In genomic region chr2:209525834-209526281, GRCh38 we compare ENCODE assay signal across 8 cellular contexts.
A peak's percentile ranks its signal among the peaks of the same experiment; 100 is the strongest.
DNase-seq lines count a peak whose midpoint lies in the region; ATAC-seq and TF ChIP-seq lines count a peak whose summit lies in the region.

No MANE protein-coding gene starts in this region.

- H3K27ac Mint-ChIP-seq in activated naive CD4-positive, alpha-beta T cell treated with anti-CD3 and anti-CD28 coated beads, Interleukin-2, amount 50 U/mL, for 24 hours: no peak overlapping the region
- no peak overlapping the region for H3K27ac Mint-ChIP-seq in activated naive CD4-positive, alpha-beta T cell treated with anti-CD3 and anti-CD28 coated beads for 36 hours
- H3K27ac Mint-ChIP-seq in endothelial cell (ENCODE audit: unreplicated experiment): no peak overlapping the region

- DNase-seq in activated naive CD4-positive, alpha-beta T cell treated with anti-CD3 and anti-CD28 coated beads for 36 hours: no peak
- DNase-seq in RWPE2 (ENCODE audit: low spot score): no peak
- no peak for DNase-seq in heart right ventricle
- no peak for DNase-seq in upper lobe of left lung
- DNase-seq in endothelial cell (ENCODE audit: low spot score): no peak
- no peak for DNase-seq in head of caudate nucleus
- DNase-seq in left colon: no peak

- no peak for TF ChIP-seq POLR2A in upper lobe of left lung (IDR thresholded peaks at IDR 0.05)

- peak; percentile 88 for ATAC-seq in RWPE2 (ENCODE audit: low read depth)
- peak in 6 of 8 donors; percentile 51 to 86 (median 76) for ATAC-seq in heart right ventricle
- peak in 1 of 2 donors; percentile 78 for ATAC-seq in upper lobe of left lung (ENCODE audit: low FRiP score in 2 of 2)
- ATAC-seq in left colon: no peak

- no peaks in the 10 kb centered on the region for H3K9me3 Mint-ChIP-seq in activated naive CD4-positive, alpha-beta T cell treated with anti-CD3 and anti-CD28 coated beads, Interleukin-2, amount 50 U/mL, for 24 hours
- H3K9me3 Mint-ChIP-seq in activated naive CD4-positive, alpha-beta T cell treated with anti-CD3 and anti-CD28 coated beads for 36 hours: no peaks in the 10 kb centered on the region
- no peaks in the 10 kb centered on the region for H3K9me3 Mint-ChIP-seq in endothelial cell (ENCODE audit: unreplicated experiment)

- H3K27me3 Mint-ChIP-seq in activated naive CD4-positive, alpha-beta T cell treated with anti-CD3 and anti-CD28 coated beads, Interleukin-2, amount 50 U/mL, for 24 hours: no peaks in the 10 kb centered on the region
- H3K27me3 Mint-ChIP-seq in activated naive CD4-positive, alpha-beta T cell treated with anti-CD3 and anti-CD28 coated beads for 36 hours (ENCODE audit: low read depth): no peaks in the 10 kb centered on the region
- H3K27me3 Mint-ChIP-seq in endothelial cell (ENCODE audit: unreplicated experiment): no peaks in the 10 kb centered on the region

- intact Hi-C loops in activated naive CD4-positive, alpha-beta T cell treated with anti-CD3 and anti-CD28 coated beads for 36 hours (cut with micrococcal nuclease): no loop called here
- intact Hi-C loops in heart right ventricle (cut with DNase I): no loop called here
- intact Hi-C loops in head of caudate nucleus (cut with DNase I): no loop called here
- intact Hi-C loops in left colon (cut with DNase I, micrococcal nuclease): no loop called here

- CTCF ChIA-PET in activated naive CD4-positive, alpha-beta T cell treated with anti-CD3 and anti-CD28 coated beads for 36 hours (lab: Charles Lee): interaction anchor here (0.6 kb wide), 1 partner anchor 228 kb away, joined by 4 read pairs; no protein-coding TSS in a partner anchor

- TF ChIP-seq CTCF in RWPE2 (IDR thresholded peaks at IDR 0.05; ENCODE audit: poor library complexity, severe bottlenecking) (no peak), heart right ventricle (IDR thresholded peaks at IDR 0.05) (no peak), upper lobe of left lung (IDR thresholded peaks at IDR 0.05) (no peak), endothelial cell (IDR thresholded peaks at IDR 0.05; ENCODE audit: unreplicated experiment) (no peak)

- H3K4me1 ChIP-seq in RWPE2 (ENCODE audit: insufficient read depth, poor library complexity, severe bottlenecking) (peaks cover 14% of the 10 kb centered on the region), heart right ventricle (peaks cover 3 to 36% (median 25%) of the 10 kb centered on the region in 9 donors), upper lobe of left lung (peaks cover 0 to 17% (median 4%) of the 10 kb centered on the region in 4 donors)

- no peaks in the 10 kb centered on the region for H3K36me3 ChIP-seq in RWPE2 (ENCODE audit: low read depth)
- no peaks in the 10 kb centered on the region for H3K36me3 ChIP-seq in heart right ventricle
- H3K36me3 ChIP-seq in upper lobe of left lung: no peaks in the 10 kb centered on the region

- no peak for TF ChIP-seq EP300 in upper lobe of left lung (IDR thresholded peaks at IDR 0.05)

- H3K9me3 ChIP-seq in RWPE2 (ENCODE audit: severe bottlenecking): no peaks in the 10 kb centered on the region
- no peaks in the 10 kb centered on the region for H3K9me3 ChIP-seq in heart right ventricle
- no peaks in the 10 kb centered on the region for H3K9me3 ChIP-seq in upper lobe of left lung

- H3K36me3 Mint-ChIP-seq in activated naive CD4-positive, alpha-beta T cell treated with anti-CD3 and anti-CD28 coated beads, Interleukin-2, amount 50 U/mL, for 24 hours: no peaks in the 10 kb centered on the region
- H3K36me3 Mint-ChIP-seq in activated naive CD4-positive, alpha-beta T cell treated with anti-CD3 and anti-CD28 coated beads for 36 hours (ENCODE audit: low read depth): no peaks in the 10 kb centered on the region
- no peaks in the 10 kb centered on the region for H3K36me3 Mint-ChIP-seq in endothelial cell (ENCODE audit: low read depth, unreplicated experiment)

- H3K27me3 ChIP-seq in RWPE2 (ENCODE audit: insufficient read depth, poor library complexity, severe bottlenecking) (no peaks in the 10 kb centered on the region), heart right ventricle (no peaks in the 10 kb centered on the region), upper lobe of left lung (no peaks in the 10 kb centered on the region)

- H3K27ac ChIP-seq in RWPE2 (ENCODE audit: poor library complexity, severe bottlenecking) (peak overlapping the region; percentile 47), heart right ventricle (peak overlapping the region; percentile 21 to 83 (median 64)), upper lobe of left lung (peak overlapping the region; percentile 27 to 68 (median 52))

- H3K4me3 ChIP-seq in RWPE2 (ENCODE audit: severe bottlenecking): no peak overlapping the region
- peak overlapping the region in 6 of 10 donors; percentile 29 to 46 (median 34) for H3K4me3 ChIP-seq in heart right ventricle
- H3K4me3 ChIP-seq in upper lobe of left lung: peak overlapping the region in 1 of 4 donors; percentile 20

- peaks cover 19% of the 10 kb centered on the region for H3K4me1 Mint-ChIP-seq in activated naive CD4-positive, alpha-beta T cell treated with anti-CD3 and anti-CD28 coated beads, Interleukin-2, amount 50 U/mL, for 24 hours
- H3K4me1 Mint-ChIP-seq in activated naive CD4-positive, alpha-beta T cell treated with anti-CD3 and anti-CD28 coated beads for 36 hours (ENCODE audit: low read depth): peaks cover 19% of the 10 kb centered on the region
- H3K4me1 Mint-ChIP-seq in endothelial cell (ENCODE audit: unreplicated experiment): no peaks in the 10 kb centered on the region

- peak overlapping the region; percentile 6 for H3K4me3 Mint-ChIP-seq in activated naive CD4-positive, alpha-beta T cell treated with anti-CD3 and anti-CD28 coated beads, Interleukin-2, amount 50 U/mL, for 24 hours
- no peak overlapping the region for H3K4me3 Mint-ChIP-seq in activated naive CD4-positive, alpha-beta T cell treated with anti-CD3 and anti-CD28 coated beads for 36 hours
- H3K4me3 Mint-ChIP-seq in endothelial cell (ENCODE audit: unreplicated experiment): no peak overlapping the region
